1 cellular context compared by ENCODE assay signal in genomic region chr4:40199999-40200880, GRCh38.
TF ChIP-seq lines count a peak whose summit lies in the region.

No MANE protein-coding gene starts in this region.

TF ChIP-seq in GM12878, 131 proteins besides CTCF, POLR2A, EP300 and RAD21 (continued from another document and continues in another):
- TF ChIP-seq ZNF384 (IDR thresholded peaks at IDR 0.05; ENCODE audit: borderline replicate concordance, low read depth, low read length) (peak; percentile 14; the same call in 1 of the 2 replicates), KDM1A (IDR thresholded peaks at IDR 0.05; ENCODE audit: borderline replicate concordance) (no peak), MEF2B (IDR thresholded peaks at IDR 0.05; ENCODE audit: partially characterized antibody, poor library complexity, severe bottlenecking) (peak; percentile 65), GATAD2B (conservative IDR thresholded peaks at IDR 0.05; ENCODE audit: low read depth) (0 out of 2 replicates have a peak, but pooled peaks have one; percentile 33), NR2F1 (conservative IDR thresholded peaks at IDR 0.05) (peak; percentile 71), IRF5 (IDR thresholded peaks at IDR 0.05; ENCODE audit: borderline replicate concordance) (no peak), RELA (IDR thresholded peaks at IDR 0.05; ENCODE audit: borderline replicate concordance, partially characterized antibody) (no peak), STAT1 (conservative IDR thresholded peaks at IDR 0.05) (no peak), WRNIP1 (IDR thresholded peaks at IDR 0.05; ENCODE audit: borderline replicate concordance, low read depth, low read length) (peak; percentile 80; the same call in 1 of the 2 replicates), SKIL (IDR thresholded peaks at IDR 0.05; ENCODE audit: low read depth, poor library complexity, severe bottlenecking) (peak; percentile 96), SUPT20H (IDR thresholded peaks at IDR 0.05; ENCODE audit: borderline replicate concordance, control insufficient read depth, low read depth, low read length) (no peak), YY1 (IDR thresholded peaks at IDR 0.05; ENCODE audit: low read depth, low read length) (peak; percentile 74), CEBPB (IDR thresholded peaks at IDR 0.05; ENCODE audit: borderline replicate concordance in 1 of 2, low read depth in 2 of 2, low read length in 2 of 2) (no peak), PAX5 (IDR thresholded peaks at IDR 0.05; ENCODE audit: borderline replicate concordance, low read depth, low read length) (peak; percentile 80), KLF5 (IDR thresholded peaks at IDR 0.05; ENCODE audit: partially characterized antibody) (no peak), SMAD1 (IDR thresholded peaks at IDR 0.05; ENCODE audit: low read depth, partially characterized antibody) (peak; percentile 95), ZNF687 (IDR thresholded peaks at IDR 0.05) (peak; percentile 99), HDGF (IDR thresholded peaks at IDR 0.05) (peak; percentile 80; the same call in 1 of the 2 replicates), NFYA (IDR thresholded peaks at IDR 0.05; ENCODE audit: borderline replicate concordance, low read depth, low read length) (no peak), CHD1 (IDR thresholded peaks at IDR 0.05; ENCODE audit: low read depth, low read length) (no peak; the same call in 1 of the 2 replicates), TCF12 (IDR thresholded peaks at IDR 0.05; ENCODE audit: low read depth, low read length) (peak; percentile 35), SUZ12 (IDR thresholded peaks at IDR 0.05; ENCODE audit: unreplicated experiment) (no peak), IKZF1 (conservative IDR thresholded peaks at IDR 0.05) (peak; percentile 95), RB1 (IDR thresholded peaks at IDR 0.05; ENCODE audit: borderline replicate concordance) (no peak), EZH2 (IDR thresholded peaks at IDR 0.05; ENCODE audit: borderline replicate concordance, control insufficient read depth, low read depth, low read length) (no peak), MEF2A (IDR thresholded peaks at IDR 0.05; ENCODE audit: insufficient read depth, low read depth, low read length) (peak; percentile 51; the same call in 1 of the 2 replicates), YBX1 (IDR thresholded peaks at IDR 0.05) (no peak), E2F8 (IDR thresholded peaks at IDR 0.05; ENCODE audit: low read depth, partially characterized antibody) (no peak), POU2F2 (IDR thresholded peaks at IDR 0.05; ENCODE audit: borderline replicate concordance, low read depth, low read length) (peak; percentile 90; the same call in 2 of the 3 replicates), RFX5 (IDR thresholded peaks at IDR 0.05; ENCODE audit: low read depth, low read length) (0 out of 2 replicates have a peak, but pooled peaks have one; percentile 27), ETV6 (conservative IDR thresholded peaks at IDR 0.05 in 1 of 2, IDR thresholded peaks at IDR 0.05 in 1 of 2; ENCODE audit: borderline replicate concordance in 1 of 2, low read depth in 1 of 2) (peak in 1 of 2 experiments; percentile 32; a peak in 1 of 4 replicates), ZZZ3 (IDR thresholded peaks at IDR 0.05; ENCODE audit: control insufficient read depth, insufficient read length, low read depth) (no peak), MLLT1 (IDR thresholded peaks at IDR 0.05) (peak; percentile 92), RBBP5 (conservative IDR thresholded peaks at IDR 0.05) (no peak), CEBPZ (IDR thresholded peaks at IDR 0.05; ENCODE audit: low read depth, low read length) (no peak), HDAC6 (IDR thresholded peaks at IDR 0.05; ENCODE audit: unreplicated experiment) (no peak), TBL1XR1 (IDR thresholded peaks at IDR 0.05; ENCODE audit: low read depth, low read length) (peak; percentile 85), USF2 (IDR thresholded peaks at IDR 0.05; ENCODE audit: borderline replicate concordance, low read depth, low read length) (peak; percentile 15; the same call in 1 of the 2 replicates), BCL11A (IDR thresholded peaks at IDR 0.05; ENCODE audit: low read depth, low read length) (peak; percentile 77; the same call in 1 of the 2 replicates), CREM (IDR thresholded peaks at IDR 0.05; ENCODE audit: low read depth) (peak; percentile 89), RUNX3 (IDR thresholded peaks at IDR 0.05; ENCODE audit: low read length) (no peak), BHLHE40 (IDR thresholded peaks at IDR 0.05; ENCODE audit: borderline replicate concordance in 1 of 2, low read depth in 2 of 2, low read length in 1 of 2) (peak; percentile 97 to 99), MAX (IDR thresholded peaks at IDR 0.05; ENCODE audit: low read depth, low read length) (0 out of 2 replicates have a peak, but pooled peaks have one; percentile 43), NFXL1 (IDR thresholded peaks at IDR 0.05; ENCODE audit: borderline replicate concordance) (no peak), PML (IDR thresholded peaks at IDR 0.05; ENCODE audit: low read length) (no peak), SPI1 (IDR thresholded peaks at IDR 0.05; ENCODE audit: borderline replicate concordance, insufficient read depth, low read depth, low read length) (no peak), CHD2 (IDR thresholded peaks at IDR 0.05; ENCODE audit: borderline replicate concordance, low read depth, low read length) (peak; percentile 73; the same call in 1 of the 2 replicates)
